Comparison of ENCODE assay signal across 25 cellular contexts in genomic region chr1:89755593-89755992, GRCh38.
DNase-seq lines count a peak whose midpoint lies in the region; ATAC-seq and TF ChIP-seq lines count a peak whose summit lies in the region.
"Had no signal": no experiment of that assay in that cellular context is flagged by ENCODE, and none has a peak within 500 bp of the region (broad histone marks: within the 10 kb centered on the region; RNA-seq: fewer than 3 reads in every experiment).

No MANE protein-coding gene starts in this region.

- no peaks in the 10 kb centered on the region for H3K36me3 ChIP-seq in CD4-positive, alpha-beta memory T cell (ENCODE audit: insufficient read depth, low read length)
- H3K36me3 ChIP-seq in smooth muscle cell (ENCODE audit: low read depth), result no peaks in the 10 kb centered on the region
- H3K36me3 ChIP-seq: esophagus squamous epithelium, gastrocnemius medialis, left ventricle myocardium inferior had no signal

- H3K27ac Mint-ChIP-seq in activated CD8-positive, alpha-beta T cell treated with anti-CD3 and anti-CD28 coated beads for 36 hours, result peak overlapping the region; percentile 93
- no peak overlapping the region for H3K27ac Mint-ChIP-seq in activated CD8-positive, alpha-beta T cell treated with anti-CD3 and anti-CD28 coated beads, Interleukin-2, amount 10 ng/mL, durations not matched to agents 7 days and 5 days
- H3K27ac Mint-ChIP-seq in CD4-positive, alpha-beta memory T cell, result peak overlapping the region; percentile 76 to 92 (median 90)
- peak overlapping the region; percentile 92 for H3K27ac Mint-ChIP-seq in activated naive CD8-positive, alpha-beta T cell treated with anti-CD3 and anti-CD28 coated beads for 36 hours

- H3K27me3 ChIP-seq in CD4-positive, alpha-beta memory T cell (ENCODE audit: insufficient read depth, low read length), result no peaks in the 10 kb centered on the region
- H3K27me3 ChIP-seq in smooth muscle cell (ENCODE audit: low read depth), result no peaks in the 10 kb centered on the region
- H3K27me3 ChIP-seq: body of pancreas, gastrocnemius medialis had no signal

- intact Hi-C loops in activated CD8-positive, alpha-beta T cell treated with anti-CD3 and anti-CD28 coated beads for 36 hours (cut with micrococcal nuclease), result no loop called here
- intact Hi-C loops in CD4-positive, alpha-beta memory T cell (cut with micrococcal nuclease), result no loop called here
- intact Hi-C loops in cardiac septum (cut with DNase I), result no loop called here

- DNase-seq in activated CD8-positive, alpha-beta T cell treated with anti-CD3 and anti-CD28 coated beads for 36 hours, result no peak
- no peak for DNase-seq in activated CD8-positive, alpha-beta T cell treated with anti-CD3 and anti-CD28 coated beads, Interleukin-2, amount 10 ng/mL, durations not matched to agents 7 days and 5 days
- no peak for DNase-seq in CD4-positive, alpha-beta memory T cell
- DNase-seq in activated naive CD8-positive, alpha-beta T cell treated with anti-CD3 and anti-CD28 coated beads for 36 hours, result no peak
- DNase-seq in smooth muscle cell (lab: John Stamatoyannopoulos, UW; ENCODE audit: unreplicated experiment) (no peak), cardiac septum (ENCODE audit: low spot score) (no peak)
- DNase-seq in activated CD4-positive, CD25-positive, alpha-beta regulatory T cell (lab: John Stamatoyannopoulos, UW), result no peak
- DNase-seq: ACHN; activated CD4-positive, alpha-beta T cell treated with anti-CD3 and anti-CD28 coated beads for 48 hours; body of pancreas; C1 segment of cervical spinal cord; effector memory CD4-positive, alpha-beta T cell; esophagus squamous epithelium; gastrocnemius medialis; GDM1; H7; hippocampal formation; left ventricle myocardium inferior; MM.1S; NCI-H526; stimulated activated CD8-positive, alpha-beta memory T cell treated with anti-CD3 and anti-CD28 coated beads, Interleukin-4, amount 100 ng/mL, for 48 hours; substantia nigra had no signal

- no peaks in the 10 kb centered on the region for H3K79me2 ChIP-seq in smooth muscle cell (ENCODE audit: low read depth)

- H3F3A ChIP-seq in smooth muscle cell (ENCODE audit: low read depth), result peaks cover 8% of the 10 kb centered on the region

- no peak for TF ChIP-seq CTCF in activated CD8-positive, alpha-beta T cell treated with anti-CD3 and anti-CD28 coated beads for 36 hours (IDR thresholded peaks at IDR 0.05)
- no peak for TF ChIP-seq CTCF in smooth muscle cell (IDR thresholded peaks at IDR 0.05; ENCODE audit: borderline replicate concordance, insufficient read depth, poor library complexity, severe bottlenecking)

- ATAC-seq in activated CD8-positive, alpha-beta T cell treated with anti-CD3 and anti-CD28 coated beads for 36 hours, result no peak
- ATAC-seq in activated CD8-positive, alpha-beta T cell treated with anti-CD3 and anti-CD28 coated beads, Interleukin-2, amount 10 ng/mL, durations not matched to agents 7 days and 5 days, result no peak
- no peak for ATAC-seq in HG02970 (IDR thresholded peaks at IDR 0.05; ENCODE audit: low FRiP score, unreplicated experiment)
- ATAC-seq: body of pancreas, gastrocnemius medialis, sciatic nerve had no signal

- peaks cover 75% of the 10 kb centered on the region for H3K4me1 Mint-ChIP-seq in activated CD8-positive, alpha-beta T cell treated with anti-CD3 and anti-CD28 coated beads for 36 hours (ENCODE audit: low read depth)
- peaks cover 74% of the 10 kb centered on the region for H3K4me1 Mint-ChIP-seq in activated CD8-positive, alpha-beta T cell treated with anti-CD3 and anti-CD28 coated beads, Interleukin-2, amount 10 ng/mL, durations not matched to agents 7 days and 5 days (ENCODE audit: low read depth)
- H3K4me1 Mint-ChIP-seq in CD4-positive, alpha-beta memory T cell, result peaks cover 55 to 81% (median 68%) of the 10 kb centered on the region in 4 donors
- H3K4me1 Mint-ChIP-seq in activated naive CD8-positive, alpha-beta T cell treated with anti-CD3 and anti-CD28 coated beads for 36 hours, result peaks cover 68% of the 10 kb centered on the region

- H3K36me3 Mint-ChIP-seq in activated CD8-positive, alpha-beta T cell treated with anti-CD3 and anti-CD28 coated beads for 36 hours (ENCODE audit: low read depth), result peaks cover 19% of the 10 kb centered on the region
- peaks cover 12% of the 10 kb centered on the region for H3K36me3 Mint-ChIP-seq in activated CD8-positive, alpha-beta T cell treated with anti-CD3 and anti-CD28 coated beads, Interleukin-2, amount 10 ng/mL, durations not matched to agents 7 days and 5 days (ENCODE audit: low read depth)
- H3K36me3 Mint-ChIP-seq in CD4-positive, alpha-beta memory T cell, result no peaks in the 10 kb centered on the region
- H3K36me3 Mint-ChIP-seq in activated naive CD8-positive, alpha-beta T cell treated with anti-CD3 and anti-CD28 coated beads for 36 hours, result peaks cover 16% of the 10 kb centered on the region

- H4K20me1 ChIP-seq in smooth muscle cell (ENCODE audit: low read depth), result no peaks in the 10 kb centered on the region

- no peaks in the 10 kb centered on the region for H3K27me3 Mint-ChIP-seq in activated CD8-positive, alpha-beta T cell treated with anti-CD3 and anti-CD28 coated beads for 36 hours
- no peaks in the 10 kb centered on the region for H3K27me3 Mint-ChIP-seq in activated CD8-positive, alpha-beta T cell treated with anti-CD3 and anti-CD28 coated beads, Interleukin-2, amount 10 ng/mL, durations not matched to agents 7 days and 5 days (ENCODE audit: low read depth)
- H3K27me3 Mint-ChIP-seq in CD4-positive, alpha-beta memory T cell, result no peaks in the 10 kb centered on the region
- no peaks in the 10 kb centered on the region for H3K27me3 Mint-ChIP-seq in activated naive CD8-positive, alpha-beta T cell treated with anti-CD3 and anti-CD28 coated beads for 36 hours

- no peaks in the 10 kb centered on the region for H3K9me3 ChIP-seq in CD4-positive, alpha-beta memory T cell (ENCODE audit: control insufficient read depth in 1 of 2, low read length in 2 of 2)
- H3K9me3 ChIP-seq in smooth muscle cell (replicated peaks; ENCODE audit: low read depth), result no peaks in the 10 kb centered on the region
- H3K9me3 ChIP-seq: body of pancreas, esophagus squamous epithelium, gastrocnemius medialis, left ventricle myocardium inferior had no signal

- no peak overlapping the region for H3K9ac ChIP-seq in smooth muscle cell (ENCODE audit: low read depth)

- H3K4me3 Mint-ChIP-seq in activated CD8-positive, alpha-beta T cell treated with anti-CD3 and anti-CD28 coated beads for 36 hours, result no peak overlapping the region
- H3K4me3 Mint-ChIP-seq in activated CD8-positive, alpha-beta T cell treated with anti-CD3 and anti-CD28 coated beads, Interleukin-2, amount 10 ng/mL, durations not matched to agents 7 days and 5 days, result no peak overlapping the region
- peak overlapping the region in 1 of 8 donors; percentile 26 for H3K4me3 Mint-ChIP-seq in CD4-positive, alpha-beta memory T cell
- no peak overlapping the region for H3K4me3 Mint-ChIP-seq in activated naive CD8-positive, alpha-beta T cell treated with anti-CD3 and anti-CD28 coated beads for 36 hours
- H3K4me3 Mint-ChIP-seq: neural crest cell had no signal

- H3K4me2 ChIP-seq in smooth muscle cell, result no peak overlapping the region

- CTCF ChIA-PET in activated CD8-positive, alpha-beta T cell treated with anti-CD3 and anti-CD28 coated beads for 36 hours (lab: Charles Lee), result interaction anchor here (0.7 to 5.2 kb wide), 6 partner anchors 10 to 122 kb away, joined by 3 to 28 read pairs (median 4); partner anchors contain the start of gene LRRC8C
- CTCF ChIA-PET in activated CD8-positive, alpha-beta T cell treated with anti-CD3 and anti-CD28 coated beads, Interleukin-2, amount 10 ng/mL, durations not matched to agents 7 days and 5 days (lab: Charles Lee), result interaction anchor here (0.8 to 5.7 kb wide), 4 partner anchors 8 to 123 kb away, joined by 3 to 58 read pairs (median 26); partner anchors contain the start of gene LRRC8C
- CTCF ChIA-PET in CD4-positive, alpha-beta memory T cell (lab: Charles Lee; ENCODE audit: partially characterized antibody), result interaction anchor here (1.2 to 17.6 kb wide), 4 partner anchors 35 to 153 kb away, joined by 3 to 629 read pairs (median 147); partner anchors contain the start of gene LRRC8C

- WGBS in smooth muscle cell (ENCODE audit: low lambda C conversion rate), result 72% methylated on average over 3 of the region's 3 CpGs

- H2AFZ ChIP-seq in smooth muscle cell (ENCODE audit: low read depth), result peak overlapping the region; percentile 69

- peaks cover 76% of the 10 kb centered on the region for H3K4me1 ChIP-seq in CD4-positive, alpha-beta memory T cell (ENCODE audit: insufficient read depth, low read length)
- H3K4me1 ChIP-seq in smooth muscle cell (ENCODE audit: low read depth), result peaks cover 8% of the 10 kb centered on the region
- H3K4me1 ChIP-seq: body of pancreas had no signal

- POLR2A ChIA-PET in activated CD8-positive, alpha-beta T cell treated with anti-CD3 and anti-CD28 coated beads for 36 hours (lab: Charles Lee), result interaction anchor here (0.7 kb wide), 1 partner anchor 59 kb away, joined by 3 read pairs; no protein-coding TSS in a partner anchor
- POLR2A ChIA-PET in activated CD8-positive, alpha-beta T cell treated with anti-CD3 and anti-CD28 coated beads, Interleukin-2, amount 10 ng/mL, durations not matched to agents 7 days and 5 days (lab: Charles Lee), result interaction anchor here (1.3 to 1.4 kb wide), 2 partner anchors 123 to 127 kb away, joined by 3 to 4 read pairs; partner anchors contain the start of gene LRRC8C
- POLR2A ChIA-PET in CD4-positive, alpha-beta memory T cell (lab: Charles Lee; ENCODE audit: partially characterized antibody), result interaction anchor here (0.9 to 12.3 kb wide), 4 partner anchors 16 to 122 kb away, joined by 3 to 215 read pairs (median 5); partner anchors contain the start of gene LRRC8C

- peaks cover 6% of the 10 kb centered on the region for H3K9me3 Mint-ChIP-seq in activated CD8-positive, alpha-beta T cell treated with anti-CD3 and anti-CD28 coated beads for 36 hours
- H3K9me3 Mint-ChIP-seq in activated CD8-positive, alpha-beta T cell treated with anti-CD3 and anti-CD28 coated beads, Interleukin-2, amount 10 ng/mL, durations not matched to agents 7 days and 5 days (ENCODE audit: insufficient read depth), result no peaks in the 10 kb centered on the region
- H3K9me3 Mint-ChIP-seq in CD4-positive, alpha-beta memory T cell, result peaks cover 0 to 8% (median 1%) of the 10 kb centered on the region in 8 donors
- H3K9me3 Mint-ChIP-seq in activated naive CD8-positive, alpha-beta T cell treated with anti-CD3 and anti-CD28 coated beads for 36 hours, result peaks cover 4% of the 10 kb centered on the region
- H3K9me3 Mint-ChIP-seq: neural crest cell had no signal

- H3K27ac ChIP-seq in CD4-positive, alpha-beta memory T cell (ENCODE audit: low read depth, low read length), result peak overlapping the region; percentile 1
- no peak overlapping the region for H3K27ac ChIP-seq in smooth muscle cell (ENCODE audit: low read depth)
- H3K27ac ChIP-seq: body of pancreas, esophagus squamous epithelium, gastrocnemius medialis, left ventricle myocardium inferior had no signal

- H3K4me3 ChIP-seq in CD4-positive, alpha-beta memory T cell (ENCODE audit: low read length in 2 of 2), result no peak overlapping the region
- H3K4me3 ChIP-seq in smooth muscle cell, result no peak overlapping the region
- H3K4me3 ChIP-seq: body of pancreas, esophagus squamous epithelium, gastrocnemius medialis, left ventricle myocardium inferior had no signal
